8 cellular contexts compared by ENCODE assay signal in the genomic region with DNA sequence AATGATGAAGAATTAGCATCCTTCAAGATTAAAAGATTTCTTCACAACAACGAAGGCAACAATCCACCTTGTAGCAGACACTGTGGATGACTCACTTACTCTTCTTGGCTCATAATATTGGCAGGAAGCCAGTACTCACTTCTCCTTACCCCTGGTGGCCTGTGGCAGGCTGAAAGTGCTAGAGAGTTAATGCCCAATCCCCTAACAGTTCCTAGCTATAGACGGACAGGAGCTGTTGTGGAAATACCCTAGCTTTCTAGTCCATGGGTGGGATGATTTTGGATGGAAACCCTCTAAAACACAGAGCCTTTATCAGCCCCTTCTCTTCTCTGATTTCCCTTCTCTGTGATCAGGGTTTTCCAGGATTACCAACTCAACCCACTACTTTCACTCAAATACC.
DNase-seq lines count a peak whose midpoint lies in the region; ATAC-seq, FAIRE-seq and TF ChIP-seq lines count a peak whose summit lies in the region.

No MANE protein-coding gene starts in this region.

- DNase-seq in A673 (ENCODE audit: low spot score) (peak; percentile 79), H4 (ENCODE audit: low spot score) (peak; percentile 85), IMR-90 (peak; percentile 53), RCC 7860 (ENCODE audit: low spot score) (peak; percentile 83), fibroblast of lung (ENCODE audit: low read depth in 2 of 2) (peak; percentile 34 to 71), urothelium cell line (ENCODE audit: low spot score) (peak; percentile 78), HAP-1 (ENCODE audit: low spot score in 2 of 2) (no peak)

- POLR2A ChIA-PET in A673 (lab: Charles Lee; ENCODE audit: low non-redundant PET) (no interaction called here), IMR-90 (lab: Charles Lee; ENCODE audit: unreplicated experiment) (no interaction called here)

- H2BK5ac ChIP-seq in IMR-90 (ENCODE audit: low read depth, low read length, poor library complexity, severe bottlenecking): no peak overlapping the region

- no peaks in the 10 kb centered on the region for H3K79me2 ChIP-seq in fibroblast of lung (ENCODE audit: control insufficient read depth, insufficient read depth, low read length)

- H4K8ac ChIP-seq in IMR-90 (ENCODE audit: low read depth in 2 of 2, low read length in 2 of 2): no peak overlapping the region

- in situ Hi-C loops in IMR-90 (cut with MboI; ENCODE audit: low sequenced_read_pairs) (no loop called here), HAP-1 (cut with MboI; ENCODE audit: low sequenced_read_pairs) (no loop called here)

- no peak overlapping the region for H4K5ac ChIP-seq in IMR-90 (ENCODE audit: low read depth, low read length)

- no peak overlapping the region for H2AK5ac ChIP-seq in IMR-90 (ENCODE audit: low read depth, low read length)

- H3K18ac ChIP-seq in IMR-90 (ENCODE audit: low read depth, low read length): no peak overlapping the region

- intact Hi-C loops in A673 (cut with micrococcal nuclease; ENCODE audit: unreplicated experiment) (no loop called here), IMR-90 (cut with micrococcal nuclease) (no loop called here)

- TF ChIP-seq POLR2A in IMR-90 (IDR thresholded peaks at IDR 0.05; ENCODE audit: low read depth, low read length): no peak

- BruUV-seq in A673 (replicated peaks; lab: Mats Ljungman, UMichigan): no TSS peak
- no TSS peak for BruUV-seq in IMR-90 (replicated peaks; lab: Mats Ljungman, UMichigan)

- H4K91ac ChIP-seq in IMR-90 (ENCODE audit: insufficient read depth, low read depth, low read length): no peak overlapping the region

- H3K9me1 ChIP-seq in IMR-90 (ENCODE audit: insufficient read depth, low read length): no peaks in the 10 kb centered on the region

- TF ChIP-seq CTCF in A673 (conservative IDR thresholded peaks at IDR 0.05; ENCODE audit: low read depth, low read length) (0 out of 2 replicates have a peak, but pooled peaks have one; percentile 13), GM12872 (IDR thresholded peaks at IDR 0.05; ENCODE audit: insufficient read depth, low read depth, low read length) (0 out of 3 replicates have a peak, but pooled peaks have one; percentile 23), IMR-90 (conservative IDR thresholded peaks at IDR 0.05; ENCODE audit: low read depth, low read length) (no peak), fibroblast of lung (conservative IDR thresholded peaks at IDR 0.05 in 1 of 2, IDR thresholded peaks at IDR 0.05 in 1 of 2; ENCODE audit: low read depth in 1 of 2, low read length in 2 of 2) (peak in 1 of 2 donors; percentile 2)

- no peak overlapping the region for H2AFZ ChIP-seq in IMR-90 (replicated peaks; ENCODE audit: low read length, poor library complexity)
- no peak overlapping the region for H2AFZ ChIP-seq in fibroblast of lung (ENCODE audit: low read length)

- no peak overlapping the region for H2BK15ac ChIP-seq in IMR-90 (ENCODE audit: low read depth, low read length)

- H2BK20ac ChIP-seq in IMR-90 (ENCODE audit: low read depth, low read length): no peak overlapping the region

- H3K4me2 ChIP-seq in IMR-90 (ENCODE audit: low read depth, low read length): no peak overlapping the region
- H3K4me2 ChIP-seq in fibroblast of lung (ENCODE audit: extremely low read depth, insufficient read depth, low read length): no peak overlapping the region

- H3K4me3 ChIP-seq in A673 (ENCODE audit: low read depth, low read length, poor library complexity, severe bottlenecking) (no peak overlapping the region), IMR-90 (ENCODE audit: insufficient read depth, low read depth, low read length) (no peak overlapping the region), fibroblast of lung (replicated peaks in 1 of 4; ENCODE audit: control extremely low read depth in 1 of 4, insufficient read depth in 1 of 4, low read depth in 3 of 4, low read length in 4 of 4) (no peak overlapping the region), HAP-1 (no peak overlapping the region)

- no peak for TF ChIP-seq RAD21 in IMR-90 (IDR thresholded peaks at IDR 0.05; ENCODE audit: low read length)

- dilution Hi-C loops in IMR-90 (cut with HindIII; ENCODE audit: low sequenced_read_pairs, unreplicated experiment): no loop called here

- no peak overlapping the region for H2BK120ac ChIP-seq in IMR-90 (ENCODE audit: low read depth, low read length)

- H3K23ac ChIP-seq in IMR-90 (ENCODE audit: low read depth, low read length): no peak overlapping the region

- H3K4me1 ChIP-seq in A673 (ENCODE audit: insufficient read depth, low read length, poor library complexity, severe bottlenecking) (peaks cover 3% of the 10 kb centered on the region), IMR-90 (ENCODE audit: control insufficient read depth, insufficient read depth, low read length) (0 out of 2 replicates have a peak, but pooled peaks cover 2% of the 10 kb centered on the region), fibroblast of lung (ENCODE audit: control insufficient read depth, extremely low read depth, insufficient read depth, low read length) (no peaks in the 10 kb centered on the region), HAP-1 (no peaks in the 10 kb centered on the region)

- H3K36me3 ChIP-seq in A673 (ENCODE audit: insufficient read depth, low read length, poor library complexity, severe bottlenecking) (no peaks in the 10 kb centered on the region), IMR-90 (ENCODE audit: control insufficient read depth, insufficient read depth, low read length) (no peaks in the 10 kb centered on the region), fibroblast of lung (ENCODE audit: control insufficient read depth, insufficient read depth, low read length) (no peaks in the 10 kb centered on the region), HAP-1 (replicated peaks) (no peaks in the 10 kb centered on the region)

- no peaks in the 10 kb centered on the region for H3K27me3 ChIP-seq in A673 (replicated peaks; ENCODE audit: insufficient read depth, low read depth, low read length, poor library complexity)
- peaks cover 2% of the 10 kb centered on the region; the same call in 1 of the 2 replicates for H3K27me3 ChIP-seq in IMR-90 (ENCODE audit: control insufficient read depth, insufficient read depth, low read length)
- no peaks in the 10 kb centered on the region for H3K27me3 ChIP-seq in fibroblast of lung (ENCODE audit: control insufficient read depth, insufficient read depth, low read length)
- H3K27me3 ChIP-seq in HAP-1 (ENCODE audit: low read depth): no peaks in the 10 kb centered on the region

- H4K20me1 ChIP-seq in IMR-90 (ENCODE audit: insufficient read depth, low read length) (no peaks in the 10 kb centered on the region), fibroblast of lung (ENCODE audit: control insufficient read depth, extremely low read depth, insufficient read depth, low read length) (no peaks in the 10 kb centered on the region)

- WGBS in IMR-90 (ENCODE audit: extremely low coverage in 2 of 2, insufficient read length in 1 of 2), 2 experiments: no CpG with 5 or more reads among the region's 2 CpGs

- FAIRE-seq in RCC 7860 (lab: Jason Lieb, UNC) (peak; percentile 90), urothelium cell line (lab: Jason Lieb, UNC) (no peak)

- H3K56ac ChIP-seq in IMR-90 (ENCODE audit: extremely low read depth, insufficient read depth, low read length): no peak overlapping the region

- H3K79me1 ChIP-seq in IMR-90 (ENCODE audit: low read depth in 1 of 2, low read length in 2 of 2): no peaks in the 10 kb centered on the region

- no peak overlapping the region for H3K9ac ChIP-seq in IMR-90 (ENCODE audit: low read depth, low read length)
- H3K9ac ChIP-seq in fibroblast of lung (ENCODE audit: insufficient read depth, low read length): no peak overlapping the region

- ATAC-seq in IMR-90 (ENCODE audit: low read depth): no peak

- no peak overlapping the region for H2AK9ac ChIP-seq in IMR-90 (replicated peaks; ENCODE audit: low read depth, low read length, poor library complexity)

- no peak overlapping the region for H3K4ac ChIP-seq in IMR-90 (ENCODE audit: low read depth, low read length)

- no peak overlapping the region for H3K27ac ChIP-seq in A673 (ENCODE audit: low read depth, low read length, poor library complexity, severe bottlenecking)
- H3K27ac ChIP-seq in IMR-90 (ENCODE audit: insufficient read depth, low read length): no peak overlapping the region
- no peak overlapping the region for H3K27ac ChIP-seq in fibroblast of lung (ENCODE audit: insufficient read depth, low read length)

- no peak overlapping the region for H3K14ac ChIP-seq in IMR-90 (replicated peaks; ENCODE audit: low read depth, low read length)

- CTCF ChIA-PET in A673 (lab: Charles Lee) (interaction anchor here (1.1 kb wide), 1 partner anchor 457 kb away, joined by 4 read pairs; no protein-coding TSS in a partner anchor), IMR-90 (lab: Yijun Ruan, JAX) (no interaction called here)

- H3K9me3 ChIP-seq in A673 (ENCODE audit: low read depth, low read length, poor library complexity, severe bottlenecking) (no peaks in the 10 kb centered on the region), IMR-90 (ENCODE audit: control insufficient read depth, insufficient read depth, low read length) (0 out of 2 replicates have a peak, but pooled peaks cover 2% of the 10 kb centered on the region), fibroblast of lung (ENCODE audit: control insufficient read depth, insufficient read depth, low read depth, low read length) (no peaks in the 10 kb centered on the region), HAP-1 (no peaks in the 10 kb centered on the region)

TF ChIP-seq in IMR-90, 13 proteins besides CTCF, POLR2A, EP300 and RAD21:
- TF ChIP-seq RCOR1 (IDR thresholded peaks at IDR 0.05; ENCODE audit: insufficient replicate concordance, low read length): no peak
- TF ChIP-seq RFX5 (IDR thresholded peaks at IDR 0.05; ENCODE audit: low read depth, low read length): no peak
- no peak for TF ChIP-seq CEBPB (IDR thresholded peaks at IDR 0.05; ENCODE audit: low read depth, low read length)
- TF ChIP-seq, protein P1, sequence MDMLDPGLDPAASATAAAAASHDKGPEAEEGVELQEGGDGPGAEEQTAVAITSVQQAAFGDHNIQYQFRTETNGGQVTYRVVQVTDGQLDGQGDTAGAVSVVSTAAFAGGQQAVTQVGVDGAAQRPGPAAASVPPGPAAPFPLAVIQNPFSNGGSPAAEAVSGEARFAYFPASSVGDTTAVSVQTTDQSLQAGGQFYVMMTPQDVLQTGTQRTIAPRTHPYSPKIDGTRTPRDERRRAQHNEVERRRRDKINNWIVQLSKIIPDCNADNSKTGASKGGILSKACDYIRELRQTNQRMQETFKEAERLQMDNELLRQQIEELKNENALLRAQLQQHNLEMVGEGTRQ (IDR thresholded peaks at IDR 0.05; ENCODE audit: low read depth, low read length): no peak
- no peak for TF ChIP-seq SMC3 (IDR thresholded peaks at IDR 0.05; ENCODE audit: low read depth, low read length)
- TF ChIP-seq MAFK (IDR thresholded peaks at IDR 0.05; ENCODE audit: low read depth, low read length): no peak
- no peak for TF ChIP-seq NFE2L2 (IDR thresholded peaks at IDR 0.05; ENCODE audit: low read depth, low read length)
- TF ChIP-seq MAZ (IDR thresholded peaks at IDR 0.05; ENCODE audit: borderline replicate concordance, low read depth, low read length): no peak

Comparison
In these comparisons a context has a peak if more than half of its experiments do, and no peak if none do; other contexts are left out.
1. DNase-seq: peak in A673 (single experiment), H4 (single experiment), IMR-90 (single experiment), RCC 7860 (single experiment), fibroblast of lung (2 of 2) and urothelium cell line (single experiment); none in HAP-1 (0 of 2).